Comparison of ENCODE assay signal across 1 cellular context in the genomic region with DNA sequence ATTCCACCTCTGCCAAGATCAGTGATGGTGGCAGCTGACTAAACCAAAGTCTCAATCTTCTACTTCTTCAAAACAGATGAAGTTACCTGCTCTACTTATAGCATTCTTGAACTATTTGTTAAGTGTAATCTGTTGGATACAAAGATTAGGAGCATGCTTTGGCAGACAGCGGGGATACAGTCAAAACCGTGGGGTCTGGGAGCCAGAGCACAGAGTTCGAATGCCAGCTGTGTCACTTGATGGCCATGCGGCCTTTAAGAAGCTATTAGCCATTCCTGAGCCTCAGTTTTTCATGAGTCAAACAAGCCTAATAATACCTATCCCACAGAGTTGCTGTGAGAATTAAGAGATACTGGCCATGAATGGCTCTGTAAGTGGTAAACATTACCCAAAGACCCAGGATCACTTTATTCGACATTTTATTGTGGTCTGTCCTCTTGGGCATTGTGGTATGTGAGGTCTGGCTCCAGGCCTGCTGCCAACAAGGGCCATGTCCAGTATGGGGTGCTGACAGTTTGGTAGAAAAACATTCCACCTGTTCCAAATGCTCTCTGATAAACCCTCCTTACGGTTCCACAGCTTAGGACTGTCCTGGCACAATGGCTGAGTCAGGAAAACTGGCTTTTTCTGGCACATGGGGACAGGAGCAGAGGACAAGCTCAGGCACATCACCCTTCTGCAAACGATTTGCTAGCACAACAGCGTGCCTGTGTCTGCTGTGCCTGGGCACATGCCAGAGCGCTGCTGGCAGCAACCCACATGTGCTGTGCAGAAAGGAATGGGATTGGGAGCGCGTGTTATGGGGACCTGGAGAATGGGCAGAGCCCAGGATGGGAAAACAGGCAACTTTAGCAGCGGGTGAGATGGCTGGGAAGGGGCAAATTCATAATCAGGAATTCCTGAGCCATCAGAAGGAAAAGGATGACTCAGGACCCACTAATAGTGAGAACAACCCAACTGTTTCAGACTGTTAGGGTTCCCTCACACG.
TF ChIP-seq lines count a peak whose summit lies in the region.

No MANE protein-coding gene starts in this region.

TF ChIP-seq in H1, 55 proteins besides CTCF, POLR2A, EP300 and RAD21:
- no peak for TF ChIP-seq FOSL1 (IDR thresholded peaks at IDR 0.05; ENCODE audit: insufficient read depth, low read depth, low read length)
- TF ChIP-seq CHD1 (IDR thresholded peaks at IDR 0.05; ENCODE audit: low read depth, low read length) = no peak
- TF ChIP-seq TEAD4 (IDR thresholded peaks at IDR 0.05; ENCODE audit: low read depth, low read length) = no peak
- TF ChIP-seq, protein P1, sequence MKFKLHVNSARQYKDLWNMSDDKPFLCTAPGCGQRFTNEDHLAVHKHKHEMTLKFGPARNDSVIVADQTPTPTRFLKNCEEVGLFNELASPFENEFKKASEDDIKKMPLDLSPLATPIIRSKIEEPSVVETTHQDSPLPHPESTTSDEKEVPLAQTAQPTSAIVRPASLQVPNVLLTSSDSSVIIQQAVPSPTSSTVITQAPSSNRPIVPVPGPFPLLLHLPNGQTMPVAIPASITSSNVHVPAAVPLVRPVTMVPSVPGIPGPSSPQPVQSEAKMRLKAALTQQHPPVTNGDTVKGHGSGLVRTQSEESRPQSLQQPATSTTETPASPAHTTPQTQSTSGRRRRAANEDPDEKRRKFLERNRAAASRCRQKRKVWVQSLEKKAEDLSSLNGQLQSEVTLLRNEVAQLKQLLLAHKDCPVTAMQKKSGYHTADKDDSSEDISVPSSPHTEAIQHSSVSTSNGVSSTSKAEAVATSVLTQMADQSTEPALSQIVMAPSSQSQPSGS (IDR thresholded peaks at IDR 0.05; ENCODE audit: low read length) = no peak
- TF ChIP-seq HDAC6 (IDR thresholded peaks at IDR 0.05; ENCODE audit: low read depth, low read length) = no peak
- no peak for TF ChIP-seq KDM4A (IDR thresholded peaks at IDR 0.05; ENCODE audit: low read depth, low read length, severe bottlenecking)
- no peak for TF ChIP-seq POU5F1 (IDR thresholded peaks at IDR 0.05; ENCODE audit: low read depth, low read length)
- no peak for TF ChIP-seq GTF2F1 (IDR thresholded peaks at IDR 0.05; ENCODE audit: borderline replicate concordance, low read depth, low read length)
- TF ChIP-seq CHD2 (IDR thresholded peaks at IDR 0.05; ENCODE audit: low read length) = no peak
- no peak for TF ChIP-seq SAP30 (IDR thresholded peaks at IDR 0.05; ENCODE audit: insufficient read depth, insufficient replicate concordance, low read length)
- no peak for TF ChIP-seq MAFK (IDR thresholded peaks at IDR 0.05; ENCODE audit: low read depth, low read length)
- no peak for TF ChIP-seq CBX5 (IDR thresholded peaks at IDR 0.05; ENCODE audit: low read depth, low read length)
- TF ChIP-seq SP4 (IDR thresholded peaks at IDR 0.05; ENCODE audit: low read length) = no peak
- no peak for TF ChIP-seq HDAC2 (IDR thresholded peaks at IDR 0.05; ENCODE audit: borderline replicate concordance in 1 of 2, low read depth in 2 of 2, low read length in 2 of 2)
- TF ChIP-seq CREB1 (IDR thresholded peaks at IDR 0.05) = no peak
- no peak for TF ChIP-seq JUN (IDR thresholded peaks at IDR 0.05; ENCODE audit: low read depth, low read length)
- no peak for TF ChIP-seq SP1 (IDR thresholded peaks at IDR 0.05; ENCODE audit: low read depth, low read length)
- no peak for TF ChIP-seq JUND (IDR thresholded peaks at IDR 0.05; ENCODE audit: low read length)
- TF ChIP-seq SIN3A (conservative IDR thresholded peaks at IDR 0.05 in 1 of 2, IDR thresholded peaks at IDR 0.05 in 1 of 2; ENCODE audit: low read depth in 1 of 2, low read length in 2 of 2) = no peak
- no peak for TF ChIP-seq POLR2AphosphoS5 (IDR thresholded peaks at IDR 0.05; ENCODE audit: low read depth, low read length)
